In the genomic region with DNA sequence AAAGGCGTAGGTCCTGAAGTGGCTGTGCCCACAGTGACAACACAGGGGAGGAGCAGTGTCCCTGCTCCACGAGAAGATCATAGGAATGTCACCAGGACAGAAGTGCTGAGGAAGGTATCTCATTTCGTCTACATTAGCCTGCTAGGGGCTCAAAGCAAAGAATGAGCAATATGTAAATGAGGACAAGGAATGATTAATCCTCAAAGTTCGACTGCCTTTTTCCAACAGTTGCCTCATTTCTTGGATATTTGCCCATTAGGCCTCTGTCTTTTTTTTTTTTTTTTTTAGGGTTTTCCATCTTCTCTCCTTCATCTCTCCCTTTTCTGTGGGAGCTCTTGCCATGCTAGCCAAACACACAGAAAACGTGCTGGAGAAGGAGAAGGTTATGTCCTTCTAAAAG, we compare ENCODE assay signal across 15 cellular contexts.
DNase-seq lines count a peak whose midpoint lies in the region; ATAC-seq and TF ChIP-seq lines count a peak whose summit lies in the region.
"Had no signal": no experiment of that assay in that cellular context is flagged by ENCODE, and none has a peak within 500 bp of the region (broad histone marks: within the 10 kb centered on the region; RNA-seq: fewer than 3 reads in every experiment).

No MANE protein-coding gene starts in this region.

- peaks cover 0 to 11% of the 10 kb centered on the region in 2 donors for H3K4me1 ChIP-seq in right atrium auricular region
- peaks cover 7 to 11% of the 10 kb centered on the region in 2 donors for H3K4me1 ChIP-seq in left lung
- peaks cover 0 to 27% (median 5%) of the 10 kb centered on the region in 3 donors for H3K4me1 ChIP-seq in esophagus squamous epithelium

- WGBS in esophagus squamous epithelium, 2 donors: 33 to 38% methylated on average over 5 of the region's 5 CpGs

- TF ChIP-seq CTCF in right atrium auricular region (IDR thresholded peaks at IDR 0.05): no peak
- no peak for TF ChIP-seq CTCF in left lung (IDR thresholded peaks at IDR 0.05)
- TF ChIP-seq CTCF in esophagus squamous epithelium (IDR thresholded peaks at IDR 0.05): no peak

- no peak overlapping the region for H3K27ac Mint-ChIP-seq in activated CD4-positive, alpha-beta memory T cell treated with anti-CD3 and anti-CD28 coated beads, Interleukin-2, amount 10 ng/mL, durations not matched to agents 7 days and 5 days
- H3K27ac Mint-ChIP-seq: activated naive CD4-positive, alpha-beta T cell treated with anti-CD3 and anti-CD28 coated beads for 36 hours; effector memory CD8-positive, alpha-beta T cell; type B pancreatic cell had no signal

- CTCF ChIA-PET in activated CD4-positive, alpha-beta memory T cell treated with anti-CD3 and anti-CD28 coated beads, Interleukin-2, amount 10 ng/mL, durations not matched to agents 7 days and 5 days (lab: Charles Lee): no interaction called here

- H3K36me3 Mint-ChIP-seq in activated CD4-positive, alpha-beta memory T cell treated with anti-CD3 and anti-CD28 coated beads, Interleukin-2, amount 10 ng/mL, durations not matched to agents 7 days and 5 days (ENCODE audit: low read depth): no peaks in the 10 kb centered on the region
- H3K36me3 Mint-ChIP-seq: type B pancreatic cell had no signal

- H3K4me3 ChIP-seq in right atrium auricular region (no peak overlapping the region), left lung (no peak overlapping the region), esophagus squamous epithelium (no peak overlapping the region)

- no peak for DNase-seq in Right ventricle myocardium superior
- no peak for DNase-seq in right atrium auricular region (ENCODE audit: low spot score)
- peak; percentile 26 for DNase-seq in dedifferentiated amniotic fluid mesenchymal stem cell (ENCODE audit: extremely low spot score)
- DNase-seq in left lung: no peak
- no peak for DNase-seq in SKM-1 treated with dmso at 0.1 percent for 144 hours (lab: John Stamatoyannopoulos, UW; ENCODE audit: unreplicated experiment)
- no peak for DNase-seq in esophagus squamous epithelium (lab: John Stamatoyannopoulos, UW)
- no peak for DNase-seq in activated CD4-positive, alpha-beta memory T cell treated with anti-CD3 and anti-CD28 coated beads, Interleukin-2, amount 10 ng/mL, durations not matched to agents 7 days and 5 days
- no peak for DNase-seq in MV-4-11 (lab: John Stamatoyannopoulos, UW)
- DNase-seq: activated CD4-positive, alpha-beta T cell treated with anti-CD3 and anti-CD28 coated beads, Interleukin-2, amount 50 U/mL, for 4 hours; activated naive CD4-positive, alpha-beta T cell treated with anti-CD3 and anti-CD28 coated beads for 36 hours; effector memory CD8-positive, alpha-beta T cell; NCI-H510A; posterior cingulate gyrus had no signal

- intact Hi-C loops in Right ventricle myocardium superior (cut with DNase I) (no loop called here), left lung (cut with DNase I) (no loop called here), esophagus squamous epithelium (cut with DNase I) (no loop called here)

- peaks cover 3% of the 10 kb centered on the region for H3K9me3 Mint-ChIP-seq in activated CD4-positive, alpha-beta memory T cell treated with anti-CD3 and anti-CD28 coated beads, Interleukin-2, amount 10 ng/mL, durations not matched to agents 7 days and 5 days
- H3K9me3 Mint-ChIP-seq: type B pancreatic cell had no signal

- POLR2A ChIA-PET in activated CD4-positive, alpha-beta memory T cell treated with anti-CD3 and anti-CD28 coated beads, Interleukin-2, amount 10 ng/mL, durations not matched to agents 7 days and 5 days (lab: Charles Lee): no interaction called here

- H3K9me3 ChIP-seq in right atrium auricular region: no peaks in the 10 kb centered on the region
- H3K9me3 ChIP-seq in left lung: no peaks in the 10 kb centered on the region
- no peaks in the 10 kb centered on the region for H3K9me3 ChIP-seq in esophagus squamous epithelium

- no peak for TF ChIP-seq POLR2A in esophagus squamous epithelium (IDR thresholded peaks at IDR 0.05)

- H3K36me3 ChIP-seq in right atrium auricular region: no peaks in the 10 kb centered on the region
- no peaks in the 10 kb centered on the region for H3K36me3 ChIP-seq in left lung
- H3K36me3 ChIP-seq in esophagus squamous epithelium: no peaks in the 10 kb centered on the region

- H3K27ac ChIP-seq in right atrium auricular region (peak overlapping the region in 1 of 2 donors; percentile 58), left lung (peak overlapping the region in 1 of 2 donors; percentile 65), esophagus squamous epithelium (peak overlapping the region in 2 of 4 donors; percentile 50 to 66)

- H3K4me3 Mint-ChIP-seq in activated CD4-positive, alpha-beta memory T cell treated with anti-CD3 and anti-CD28 coated beads, Interleukin-2, amount 10 ng/mL, durations not matched to agents 7 days and 5 days: no peak overlapping the region
- H3K4me3 Mint-ChIP-seq: activated naive CD4-positive, alpha-beta T cell treated with anti-CD3 and anti-CD28 coated beads for 36 hours; effector memory CD8-positive, alpha-beta T cell; type B pancreatic cell had no signal

- no peaks in the 10 kb centered on the region for H3K27me3 ChIP-seq in right atrium auricular region
- H3K27me3 ChIP-seq in left lung: no peaks in the 10 kb centered on the region
- H3K27me3 ChIP-seq in esophagus squamous epithelium: no peaks in the 10 kb centered on the region

- no peaks in the 10 kb centered on the region for H3K27me3 Mint-ChIP-seq in activated CD4-positive, alpha-beta memory T cell treated with anti-CD3 and anti-CD28 coated beads, Interleukin-2, amount 10 ng/mL, durations not matched to agents 7 days and 5 days
- H3K27me3 Mint-ChIP-seq: effector memory CD8-positive, alpha-beta T cell; type B pancreatic cell had no signal

- H3K4me1 Mint-ChIP-seq in activated CD4-positive, alpha-beta memory T cell treated with anti-CD3 and anti-CD28 coated beads, Interleukin-2, amount 10 ng/mL, durations not matched to agents 7 days and 5 days: no peaks in the 10 kb centered on the region

- ATAC-seq in Right ventricle myocardium superior (ENCODE audit: poor library complexity): peak; percentile 59
- peak; percentile 26 for ATAC-seq in left lung
- ATAC-seq: effector memory CD8-positive, alpha-beta T cell; HCT116 had no signal
